9 cellular contexts compared by ENCODE assay signal in genomic region chr14:73783107-73783727, GRCh38.
DNase-seq lines count a peak whose midpoint lies in the region; ATAC-seq and TF ChIP-seq lines count a peak whose summit lies in the region.
"Had no signal": no experiment of that assay in that cellular context is flagged by ENCODE, and none has a peak within 500 bp of the region (broad histone marks: within the 10 kb centered on the region; RNA-seq: fewer than 3 reads in every experiment).

No MANE protein-coding gene starts in this region.

- H2AFZ ChIP-seq in hepatocyte: no peak overlapping the region
- H2AFZ ChIP-seq in smooth muscle cell (ENCODE audit: low read depth): no peak overlapping the region

- peaks cover 12% of the 10 kb centered on the region for H3K4me1 ChIP-seq in HEK293 (ENCODE audit: control insufficient read depth, insufficient read depth, low read length)
- peaks cover 36% of the 10 kb centered on the region for H3K4me1 ChIP-seq in hepatocyte (ENCODE audit: insufficient read depth)
- peaks cover 46% of the 10 kb centered on the region for H3K4me1 ChIP-seq in smooth muscle cell (ENCODE audit: low read depth)

- peaks cover 67% of the 10 kb centered on the region for H3K4me1 Mint-ChIP-seq in activated B cell treated with CpG ODN at 0.5 μM for 24 hours

- peaks cover 6% of the 10 kb centered on the region for H4K20me1 ChIP-seq in hepatocyte (ENCODE audit: insufficient read depth, poor library complexity, severe bottlenecking)
- peaks cover 68% of the 10 kb centered on the region for H4K20me1 ChIP-seq in smooth muscle cell (ENCODE audit: low read depth)

- H3K27me3 Mint-ChIP-seq in activated B cell treated with CpG ODN at 0.5 μM for 24 hours: no peaks in the 10 kb centered on the region

- peaks cover 23% of the 10 kb centered on the region for H3F3A ChIP-seq in smooth muscle cell (ENCODE audit: low read depth)

- H3K4me3 ChIP-seq in HEK293 (ENCODE audit: low read depth, low read length) (no peak overlapping the region), hepatocyte (no peak overlapping the region), smooth muscle cell (no peak overlapping the region)

- H3K27ac ChIP-seq in HEK293 (ENCODE audit: extremely low read depth, low read depth, low read length) (no peak overlapping the region), hepatocyte (peak overlapping the region; percentile 100), smooth muscle cell (ENCODE audit: low read depth) (peak overlapping the region; percentile 87)

- ATAC-seq in activated B cell treated with CpG ODN at 0.5 μM for 24 hours (ENCODE audit: low read depth): no peak
- no peak for ATAC-seq in GM21447 (IDR thresholded peaks at IDR 0.05; ENCODE audit: unreplicated experiment)

- no peaks in the 10 kb centered on the region for H3K9me2 ChIP-seq in hepatocyte (replicated peaks; ENCODE audit: insufficient read depth)

- no peaks in the 10 kb centered on the region for H3K9me3 ChIP-seq in HEK293 (ENCODE audit: control insufficient read depth, insufficient read depth, low read depth, low read length)
- no peaks in the 10 kb centered on the region for H3K9me3 ChIP-seq in hepatocyte (ENCODE audit: low read depth)
- H3K9me3 ChIP-seq in smooth muscle cell (replicated peaks; ENCODE audit: low read depth): no peaks in the 10 kb centered on the region

- H3K9me3 Mint-ChIP-seq in activated B cell treated with CpG ODN at 0.5 μM for 24 hours: no peaks in the 10 kb centered on the region

- H3K9ac ChIP-seq in smooth muscle cell (ENCODE audit: low read depth): no peak overlapping the region

- no peak for TF ChIP-seq CTCF in HEK293 (tag by site-specific recombination; IDR thresholded peaks at IDR 0.05)
- no peak for TF ChIP-seq CTCF in activated B cell treated with CpG ODN at 0.5 μM for 24 hours (IDR thresholded peaks at IDR 0.05)
- TF ChIP-seq CTCF in hepatocyte (IDR thresholded peaks at IDR 0.05; ENCODE audit: poor library complexity): no peak
- no peak for TF ChIP-seq CTCF in smooth muscle cell (IDR thresholded peaks at IDR 0.05; ENCODE audit: borderline replicate concordance, insufficient read depth, poor library complexity, severe bottlenecking)

- DNase-seq in activated B cell treated with CpG ODN at 0.5 μM for 24 hours (no peak), hepatocyte (ENCODE audit: low spot score) (no peak), smooth muscle cell (lab: John Stamatoyannopoulos, UW; ENCODE audit: unreplicated experiment) (no peak), medulla oblongata (ENCODE audit: extremely low spot score) (no peak), NCI-H748 treated with DMSO at 0.1 percent for 48 hours (lab: John Stamatoyannopoulos, UW) (no peak)
- DNase-seq: NCI-H2171 treated with DMSO at 0.1 percent for 48 hours; stimulated activated CD4-positive, alpha-beta T cell treated with anti-CD3 and anti-CD28 coated beads, Interleukin-4, amount 100 ng/mL, for 24 hours had no signal

- CTCF ChIA-PET in HEK293 (lab: Yijun Ruan, JAX) (interaction anchor here (1.1 kb wide), 1 partner anchor 25 kb away, joined by 4 read pairs; no protein-coding TSS in a partner anchor), activated B cell treated with CpG ODN at 0.5 μM for 24 hours (lab: Charles Lee) (interaction anchor here (0.8 to 3.0 kb wide), 2 partner anchors 12 to 30 kb away, joined by 3 to 15 read pairs; no protein-coding TSS in a partner anchor)

- H3K36me3 Mint-ChIP-seq in activated B cell treated with CpG ODN at 0.5 μM for 24 hours (ENCODE audit: low read depth): peaks cover 4% of the 10 kb centered on the region

- H3K79me2 ChIP-seq in hepatocyte: peaks cover 77% of the 10 kb centered on the region
- peaks cover 64% of the 10 kb centered on the region for H3K79me2 ChIP-seq in smooth muscle cell (ENCODE audit: low read depth)

- H3K27ac Mint-ChIP-seq in activated B cell treated with CpG ODN at 0.5 μM for 24 hours: peak overlapping the region; percentile 89

- H3K4me2 ChIP-seq in hepatocyte (peak overlapping the region; percentile 91), smooth muscle cell (peak overlapping the region; percentile 96)

- POLR2A ChIA-PET in HEK293 (lab: Yijun Ruan, JAX) (no interaction called here), activated B cell treated with CpG ODN at 0.5 μM for 24 hours (lab: Charles Lee) (interaction anchor here (1.3 to 8.0 kb wide), 3 partner anchors 10 to 27 kb away, joined by 4 to 346 read pairs (median 123); a partner anchor contains a TSS)

- WGBS in hepatocyte (ENCODE audit: low lambda C conversion rate, missing lambda C conversion rate): 48% methylated on average over 10 of the region's 10 CpGs
- 57% methylated on average over 10 of the region's 10 CpGs for WGBS in smooth muscle cell (ENCODE audit: low lambda C conversion rate)

- H3K27me3 ChIP-seq in hepatocyte (no peaks in the 10 kb centered on the region), smooth muscle cell (ENCODE audit: low read depth) (no peaks in the 10 kb centered on the region)

- peak overlapping the region; percentile 70 for H3K4me3 Mint-ChIP-seq in activated B cell treated with CpG ODN at 0.5 μM for 24 hours

- H3K36me3 ChIP-seq in HEK293 (ENCODE audit: control insufficient read depth in 2 of 2, insufficient read depth in 1 of 2, low read length in 2 of 2) (no peaks in the 10 kb centered on the region), hepatocyte (replicated peaks; ENCODE audit: insufficient read depth, low read depth) (no peaks in the 10 kb centered on the region), smooth muscle cell (ENCODE audit: low read depth) (no peaks in the 10 kb centered on the region)

- intact Hi-C loops in activated B cell treated with CpG ODN at 0.5 μM for 24 hours (cut with micrococcal nuclease): no loop called here

TF ChIP-seq in HEK293, 187 proteins besides CTCF, POLR2A, EP300 and RAD21:
- TF ChIP-seq ZBTB44 (tag by site-specific recombination; IDR thresholded peaks at IDR 0.05) (no peak), ZNF16 (tag by site-specific recombination; IDR thresholded peaks at IDR 0.05; ENCODE audit: low read depth) (peak; percentile 78; the same call in 1 of the 2 replicates), ZNF202 (tag by site-specific recombination; IDR thresholded peaks at IDR 0.05; ENCODE audit: borderline replicate concordance) (no peak)
TF ChIP-seq in HEK293: peak in this region for 1.
